8 cellular contexts compared by ENCODE assay signal in genomic region chr20:31502884-31503673, GRCh38. TPM values are rescaled to one million over a fixed set of nuclear protein-coding genes. Genes with fewer than 3 reads are reported as not detected.
A peak's percentile ranks its signal among the peaks of the same experiment; 100 is the strongest.
DNase-seq lines count a peak whose midpoint lies in the region; ATAC-seq and TF ChIP-seq lines count a peak whose summit lies in the region.
"Not testable (repeated sequence)": the region's sequence is repeated elsewhere in the genome, so short reads cannot be mapped to it uniquely, and the experiment has no call there.

No MANE protein-coding gene starts in this region.

- H3K36me3 ChIP-seq in BJ (ENCODE audit: control insufficient read depth, insufficient read depth, low read length) = not testable (repeated sequence)

- peak; percentile 95 for ATAC-seq in HG03175 (IDR thresholded peaks at IDR 0.05; ENCODE audit: unreplicated experiment)

- POLR2A ChIA-PET in BJ (lab: Charles Lee) = not testable (repeated sequence)

- not testable (repeated sequence) for H3K4me3 ChIP-seq in BJ (ENCODE audit: low read depth, low read length)

- not testable (repeated sequence) for H3K27me3 ChIP-seq in BJ (ENCODE audit: control insufficient read depth, insufficient read depth, low read length)

- peak; percentile 87 for TF ChIP-seq CTCF in BJ (IDR thresholded peaks at IDR 0.05; ENCODE audit: insufficient read depth, low read depth, low read length)

- DNase-seq in BJ (ENCODE audit: low read depth) = not testable (repeated sequence)
- DNase-seq in GM19238 (ENCODE audit: insufficient read length, low spot score) (peak; percentile 68), NCI-H446 (lab: John Stamatoyannopoulos, UW) (peak; percentile 29 to 82), kidney tubule cell (ENCODE audit: low spot score) (peak; percentile 73)
- peak; percentile 80 for DNase-seq in activated CD4-positive, CD25-positive, alpha-beta regulatory T cell treated with anti-CD3 and anti-CD28 coated beads, Interleukin-2, amount 50 U/mL, for 72 hours
- peak; percentile 62 for DNase-seq in central memory CD4-positive, alpha-beta T cell
- peak; percentile 63 for DNase-seq in stimulated activated CD4-positive, alpha-beta T cell treated with anti-CD3 and anti-CD28 coated beads, Interleukin-2, amount 100 ng/mL, for 4 hours (ENCODE audit: low read depth)

- CTCF ChIA-PET in BJ (lab: Yijun Ruan, JAX) = interaction anchor here (0.6 to 4.9 kb wide), 24 partner anchors 9 to 110 kb away, joined by 3 to 125 read pairs (median 5); partner anchors contain the start of genes DEFB124, HM13 and REM1

RNA-seq across cellular contexts. Expression of gene HM13, which starts 11.2 kb away (rescaled TPM):
- polyA plus RNA-seq in BJ (2011; rRNA removed) = 236 and 324 TPM in 2 replicates
- polyA minus RNA-seq in BJ (2011; rRNA and poly(A)+ RNA removed) = 125 and 183 TPM in 2 replicates

RNA-seq across cellular contexts. Expression of gene REM1, which starts 28.0 kb away (rescaled TPM):
- polyA plus RNA-seq in BJ (2011; rRNA removed) = not detected in 2 replicates
- polyA minus RNA-seq in BJ (2011; rRNA and poly(A)+ RNA removed) = not detected in 2 replicates

RNA-seq across cellular contexts. Expression of gene DEFB124, which starts 28.2 kb away (rescaled TPM):
- polyA plus RNA-seq in BJ (2011; rRNA removed) = not detected in 2 replicates
- polyA minus RNA-seq in BJ (2011; rRNA and poly(A)+ RNA removed) = not detected in 2 replicates
